ENCODE assay signal across 15 cellular contexts in genomic region chr20:63098195-63098810, GRCh38.
"Had no signal": no experiment of that assay in that cellular context is flagged by ENCODE, and none has a peak within 500 bp of the region (broad histone marks: within the 10 kb centered on the region; RNA-seq: fewer than 3 reads in every experiment).

No MANE protein-coding gene starts in this region.

- H3K36me3 ChIP-seq: left ventricle myocardium inferior, neutrophil, pancreas, WERI-Rb-1 had no signal

- H3K27me3 ChIP-seq: pancreas had no signal

- H3K4me3 ChIP-seq: left ventricle myocardium inferior, pancreas had no signal

- H3K4me1 ChIP-seq: foreskin keratinocyte, pancreas had no signal

- H3K9me3 ChIP-seq: left ventricle myocardium inferior, neutrophil, pancreas had no signal

- H3K36me3 Mint-ChIP-seq: brain, immature natural killer cell had no signal

- ATAC-seq: activated T-cell treated with anti-CD3 and anti-CD28 coated beads, Interleukin-2, amount 50 U/mL, for 72 hours; foreskin keratinocyte; pancreas; SK-N-SH treated with all-trans-retinoic acid at 6 μM for 48 hours had no signal

- H3K9me3 Mint-ChIP-seq: activated T-cell treated with anti-CD3 and anti-CD28 coated beads, Interleukin-2, amount 50 U/mL, for 72 hours; immature natural killer cell; nephron had no signal

- H3K27ac ChIP-seq: foreskin keratinocyte, left ventricle myocardium inferior, neutrophil, pancreas, WERI-Rb-1 had no signal

- DNase-seq: activated gamma-delta T cell; activated T-cell treated with anti-CD3 and anti-CD28 coated beads, Interleukin-2, amount 50 U/mL, for 72 hours; foreskin keratinocyte; immature natural killer cell; kidney glomerular epithelial cell; midbrain; stimulated activated CD4-positive, alpha-beta T cell treated with anti-CD3 and anti-CD28 coated beads, Interleukin-4, amount 100 ng/mL, for 1 hour; stimulated activated naive CD4-positive, alpha-beta T cell had no signal

- H3K27ac Mint-ChIP-seq: activated T-cell treated with anti-CD3 and anti-CD28 coated beads, Interleukin-2, amount 50 U/mL, for 72 hours; brain; immature natural killer cell; nephron had no signal

- H3K4me1 Mint-ChIP-seq: nephron had no signal

- H3K4me3 Mint-ChIP-seq: activated T-cell treated with anti-CD3 and anti-CD28 coated beads, Interleukin-2, amount 50 U/mL, for 72 hours; brain; immature natural killer cell; nephron had no signal
